ENCODE assay signal across 1 cellular context in the genomic region with DNA sequence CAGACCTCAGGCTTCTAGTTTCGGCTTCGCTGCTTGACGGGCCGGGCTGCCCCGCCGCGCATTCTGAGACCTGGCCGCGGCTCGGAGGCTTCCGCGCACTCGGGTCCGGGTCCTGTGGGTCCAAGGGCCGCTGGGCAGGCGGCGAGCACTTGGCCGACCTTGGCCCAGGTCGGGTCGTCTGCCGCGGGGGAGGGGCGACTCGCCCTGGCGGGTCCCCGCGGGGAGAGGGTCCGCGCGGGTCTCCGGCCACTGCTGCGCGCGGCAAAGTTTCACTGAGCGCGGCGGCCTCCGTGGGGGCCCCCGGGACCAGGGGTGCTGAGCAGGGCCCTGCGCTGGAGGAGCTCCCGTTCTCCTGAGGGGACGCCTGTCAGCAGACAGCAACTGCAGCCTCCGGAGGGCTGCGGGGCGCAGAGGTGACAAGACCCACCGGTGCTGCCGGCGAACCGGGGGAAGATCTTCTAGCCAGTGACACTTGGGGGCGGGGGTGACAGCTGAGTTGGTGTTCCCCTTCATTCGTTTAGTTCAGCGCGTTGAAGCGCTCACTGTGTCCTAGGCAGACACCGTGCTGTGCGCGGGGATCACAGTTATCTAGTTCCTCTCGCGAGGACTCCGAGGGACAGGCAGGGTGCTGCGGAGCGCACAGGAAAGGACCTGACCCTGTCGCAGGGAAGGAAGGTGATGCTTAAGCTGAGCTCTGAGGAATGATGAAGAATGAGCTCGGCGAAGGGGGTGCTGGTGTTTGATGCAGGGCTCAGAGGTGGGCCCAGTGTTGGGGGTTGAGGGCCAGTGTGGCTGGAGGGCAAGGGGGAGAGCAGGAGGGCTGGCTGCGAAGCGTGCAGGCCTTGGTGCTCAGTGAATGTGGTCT.
TF ChIP-seq lines count a peak whose summit lies in the region.

No MANE protein-coding gene starts in this region.

TF ChIP-seq in K562, 482 proteins besides CTCF, POLR2A, EP300 and RAD21 (continues in another document):
- TF ChIP-seq TCFL5 (CRISPR knock-in tag; conservative IDR thresholded peaks at IDR 0.05) = no peak
- peak; percentile 57 for TF ChIP-seq BRD9 (IDR thresholded peaks at IDR 0.05; ENCODE audit: low read depth, partially characterized antibody)
- peak in 1 of 2 experiments; percentile 80; a peak in 2 of 4 replicates for TF ChIP-seq HDAC1 (IDR thresholded peaks at IDR 0.05)
- peak; percentile 91 for TF ChIP-seq CHD2 (IDR thresholded peaks at IDR 0.05; ENCODE audit: low read depth, low read length)
- TF ChIP-seq, protein P1, sequence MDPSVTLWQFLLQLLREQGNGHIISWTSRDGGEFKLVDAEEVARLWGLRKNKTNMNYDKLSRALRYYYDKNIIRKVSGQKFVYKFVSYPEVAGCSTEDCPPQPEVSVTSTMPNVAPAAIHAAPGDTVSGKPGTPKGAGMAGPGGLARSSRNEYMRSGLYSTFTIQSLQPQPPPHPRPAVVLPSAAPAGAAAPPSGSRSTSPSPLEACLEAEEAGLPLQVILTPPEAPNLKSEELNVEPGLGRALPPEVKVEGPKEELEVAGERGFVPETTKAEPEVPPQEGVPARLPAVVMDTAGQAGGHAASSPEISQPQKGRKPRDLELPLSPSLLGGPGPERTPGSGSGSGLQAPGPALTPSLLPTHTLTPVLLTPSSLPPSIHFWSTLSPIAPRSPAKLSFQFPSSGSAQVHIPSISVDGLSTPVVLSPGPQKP (CRISPR knock-in tag; IDR thresholded peaks at IDR 0.05) = no peak
- TF ChIP-seq NR1H2 (CRISPR knock-in tag; IDR thresholded peaks at IDR 0.05) = peak; percentile 70; the same call in 1 of the 2 replicates
- TF ChIP-seq MAFF (IDR thresholded peaks at IDR 0.05; ENCODE audit: low read length) = no peak
- no peak for TF ChIP-seq BCOR (IDR thresholded peaks at IDR 0.05)
- TF ChIP-seq ELF4 (CRISPR knock-in tag; IDR thresholded peaks at IDR 0.05) = peak; percentile 82
- no peak for TF ChIP-seq RBM15 (IDR thresholded peaks at IDR 0.05; ENCODE audit: insufficient read depth, low read length)
- no peak for TF ChIP-seq ADNP (tag; IDR thresholded peaks at IDR 0.05)
- TF ChIP-seq, protein P2, sequence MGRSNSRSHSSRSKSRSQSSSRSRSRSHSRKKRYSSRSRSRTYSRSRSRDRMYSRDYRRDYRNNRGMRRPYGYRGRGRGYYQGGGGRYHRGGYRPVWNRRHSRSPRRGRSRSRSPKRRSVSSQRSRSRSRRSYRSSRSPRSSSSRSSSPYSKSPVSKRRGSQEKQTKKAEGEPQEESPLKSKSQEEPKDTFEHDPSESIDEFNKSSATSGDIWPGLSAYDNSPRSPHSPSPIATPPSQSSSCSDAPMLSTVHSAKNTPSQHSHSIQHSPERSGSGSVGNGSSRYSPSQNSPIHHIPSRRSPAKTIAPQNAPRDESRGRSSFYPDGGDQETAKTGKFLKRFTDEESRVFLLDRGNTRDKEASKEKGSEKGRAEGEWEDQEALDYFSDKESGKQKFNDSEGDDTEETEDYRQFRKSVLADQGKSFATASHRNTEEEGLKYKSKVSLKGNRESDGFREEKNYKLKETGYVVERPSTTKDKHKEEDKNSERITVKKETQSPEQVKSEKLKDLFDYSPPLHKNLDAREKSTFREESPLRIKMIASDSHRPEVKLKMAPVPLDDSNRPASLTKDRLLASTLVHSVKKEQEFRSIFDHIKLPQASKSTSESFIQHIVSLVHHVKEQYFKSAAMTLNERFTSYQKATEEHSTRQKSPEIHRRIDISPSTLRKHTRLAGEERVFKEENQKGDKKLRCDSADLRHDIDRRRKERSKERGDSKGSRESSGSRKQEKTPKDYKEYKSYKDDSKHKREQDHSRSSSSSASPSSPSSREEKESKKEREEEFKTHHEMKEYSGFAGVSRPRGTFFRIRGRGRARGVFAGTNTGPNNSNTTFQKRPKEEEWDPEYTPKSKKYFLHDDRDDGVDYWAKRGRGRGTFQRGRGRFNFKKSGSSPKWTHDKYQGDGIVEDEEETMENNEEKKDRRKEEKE (IDR thresholded peaks at IDR 0.05; ENCODE audit: borderline replicate concordance in 1 of 2, control insufficient read depth in 1 of 2, low read depth in 2 of 2, low read length in 1 of 2) = no peak
- TF ChIP-seq U2AF1 (optimal IDR thresholded peaks at IDR 0.05; ENCODE audit: low read depth, low read length) = peak; percentile 72
- no peak for TF ChIP-seq KLF13 (tag; IDR thresholded peaks at IDR 0.05; ENCODE audit: borderline replicate concordance, low read depth)
- TF ChIP-seq ILF3 (IDR thresholded peaks at IDR 0.05; ENCODE audit: borderline replicate concordance) = peak; percentile 62; the same call in 1 of the 2 replicates
- no peak for TF ChIP-seq FIP1L1 (IDR thresholded peaks at IDR 0.05; ENCODE audit: low read depth, low read length, poor library complexity, severe bottlenecking)
- TF ChIP-seq CXXC5 (CRISPR knock-in tag; IDR thresholded peaks at IDR 0.05) = peak; percentile 49
- TF ChIP-seq RB1 (IDR thresholded peaks at IDR 0.05; ENCODE audit: low read depth) = peak; percentile 14; the same call in 1 of the 2 replicates
- TF ChIP-seq NFYB (IDR thresholded peaks at IDR 0.05; ENCODE audit: extremely low read depth, insufficient read length) = no peak
- no peak for TF ChIP-seq ZNF124 (CRISPR knock-in tag; IDR thresholded peaks at IDR 0.05)
- TF ChIP-seq, protein P3, sequence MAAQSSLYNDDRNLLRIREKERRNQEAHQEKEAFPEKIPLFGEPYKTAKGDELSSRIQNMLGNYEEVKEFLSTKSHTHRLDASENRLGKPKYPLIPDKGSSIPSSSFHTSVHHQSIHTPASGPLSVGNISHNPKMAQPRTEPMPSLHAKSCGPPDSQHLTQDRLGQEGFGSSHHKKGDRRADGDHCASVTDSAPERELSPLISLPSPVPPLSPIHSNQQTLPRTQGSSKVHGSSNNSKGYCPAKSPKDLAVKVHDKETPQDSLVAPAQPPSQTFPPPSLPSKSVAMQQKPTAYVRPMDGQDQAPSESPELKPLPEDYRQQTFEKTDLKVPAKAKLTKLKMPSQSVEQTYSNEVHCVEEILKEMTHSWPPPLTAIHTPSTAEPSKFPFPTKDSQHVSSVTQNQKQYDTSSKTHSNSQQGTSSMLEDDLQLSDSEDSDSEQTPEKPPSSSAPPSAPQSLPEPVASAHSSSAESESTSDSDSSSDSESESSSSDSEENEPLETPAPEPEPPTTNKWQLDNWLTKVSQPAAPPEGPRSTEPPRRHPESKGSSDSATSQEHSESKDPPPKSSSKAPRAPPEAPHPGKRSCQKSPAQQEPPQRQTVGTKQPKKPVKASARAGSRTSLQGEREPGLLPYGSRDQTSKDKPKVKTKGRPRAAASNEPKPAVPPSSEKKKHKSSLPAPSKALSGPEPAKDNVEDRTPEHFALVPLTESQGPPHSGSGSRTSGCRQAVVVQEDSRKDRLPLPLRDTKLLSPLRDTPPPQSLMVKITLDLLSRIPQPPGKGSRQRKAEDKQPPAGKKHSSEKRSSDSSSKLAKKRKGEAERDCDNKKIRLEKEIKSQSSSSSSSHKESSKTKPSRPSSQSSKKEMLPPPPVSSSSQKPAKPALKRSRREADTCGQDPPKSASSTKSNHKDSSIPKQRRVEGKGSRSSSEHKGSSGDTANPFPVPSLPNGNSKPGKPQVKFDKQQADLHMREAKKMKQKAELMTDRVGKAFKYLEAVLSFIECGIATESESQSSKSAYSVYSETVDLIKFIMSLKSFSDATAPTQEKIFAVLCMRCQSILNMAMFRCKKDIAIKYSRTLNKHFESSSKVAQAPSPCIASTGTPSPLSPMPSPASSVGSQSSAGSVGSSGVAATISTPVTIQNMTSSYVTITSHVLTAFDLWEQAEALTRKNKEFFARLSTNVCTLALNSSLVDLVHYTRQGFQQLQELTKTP (IDR thresholded peaks at IDR 0.05; ENCODE audit: low read depth in 1 of 2, partially characterized antibody in 2 of 2) = peak in 1 of 2 experiments; percentile 23
- no peak; the same call in 1 of the 2 replicates for TF ChIP-seq GABPA (tag; conservative IDR thresholded peaks at IDR 0.05; ENCODE audit: low read depth)
- TF ChIP-seq NR2C2 (CRISPR knock-in tag; IDR thresholded peaks at IDR 0.05) = no peak
- peak; percentile 61; the same call in 1 of the 2 replicates for TF ChIP-seq NR2C2 (tag; IDR thresholded peaks at IDR 0.05)
- TF ChIP-seq GTF2E2 (tag; IDR thresholded peaks at IDR 0.05) = peak; percentile 54; the same call in 1 of the 2 replicates
- TF ChIP-seq HDAC6 (IDR thresholded peaks at IDR 0.05; ENCODE audit: low read depth, low read length) = 0 out of 2 replicates have a peak, but pooled peaks have one; percentile 67
- peak; percentile 67; the same call in 1 of the 2 replicates for TF ChIP-seq SPI1 (IDR thresholded peaks at IDR 0.05; ENCODE audit: borderline replicate concordance, low read depth, low read length)
- TF ChIP-seq ATF7 (IDR thresholded peaks at IDR 0.05) = no peak
- peak; percentile 20; the same call in 1 of the 2 replicates for TF ChIP-seq CREM (IDR thresholded peaks at IDR 0.05; ENCODE audit: low read depth)
- TF ChIP-seq, protein P4, sequence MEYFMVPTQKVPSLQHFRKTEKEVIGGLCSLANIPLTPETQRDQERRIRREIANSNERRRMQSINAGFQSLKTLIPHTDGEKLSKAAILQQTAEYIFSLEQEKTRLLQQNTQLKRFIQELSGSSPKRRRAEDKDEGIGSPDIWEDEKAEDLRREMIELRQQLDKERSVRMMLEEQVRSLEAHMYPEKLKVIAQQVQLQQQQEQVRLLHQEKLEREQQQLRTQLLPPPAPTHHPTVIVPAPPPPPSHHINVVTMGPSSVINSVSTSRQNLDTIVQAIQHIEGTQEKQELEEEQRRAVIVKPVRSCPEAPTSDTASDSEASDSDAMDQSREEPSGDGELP (CRISPR knock-in tag; IDR thresholded peaks at IDR 0.05; ENCODE audit: borderline replicate concordance) = peak; percentile 62; the same call in 1 of the 2 replicates
- TF ChIP-seq, protein P5, sequence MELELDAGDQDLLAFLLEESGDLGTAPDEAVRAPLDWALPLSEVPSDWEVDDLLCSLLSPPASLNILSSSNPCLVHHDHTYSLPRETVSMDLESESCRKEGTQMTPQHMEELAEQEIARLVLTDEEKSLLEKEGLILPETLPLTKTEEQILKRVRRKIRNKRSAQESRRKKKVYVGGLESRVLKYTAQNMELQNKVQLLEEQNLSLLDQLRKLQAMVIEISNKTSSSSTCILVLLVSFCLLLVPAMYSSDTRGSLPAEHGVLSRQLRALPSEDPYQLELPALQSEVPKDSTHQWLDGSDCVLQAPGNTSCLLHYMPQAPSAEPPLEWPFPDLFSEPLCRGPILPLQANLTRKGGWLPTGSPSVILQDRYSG (tag; conservative IDR thresholded peaks at IDR 0.05; ENCODE audit: low read depth) = 0 out of 2 replicates have a peak, but pooled peaks have one; percentile 41
- TF ChIP-seq PCBP1 (IDR thresholded peaks at IDR 0.05; ENCODE audit: low read depth, low read length, poor library complexity, severe bottlenecking) = peak; percentile 76
- no peak for TF ChIP-seq ZNF146 (CRISPR knock-in tag; IDR thresholded peaks at IDR 0.05; ENCODE audit: unreplicated experiment)
- no peak for TF ChIP-seq CEBPG (CRISPR knock-in tag; IDR thresholded peaks at IDR 0.05)
- no peak for TF ChIP-seq CEBPG (tag; conservative IDR thresholded peaks at IDR 0.05 in 1 of 2, IDR thresholded peaks at IDR 0.05 in 1 of 2)
- TF ChIP-seq HNRNPUL1 (IDR thresholded peaks at IDR 0.05; ENCODE audit: low read length) = peak; percentile 85; the same call in 1 of the 2 replicates
- no peak for TF ChIP-seq POLR2AphosphoS2 (IDR thresholded peaks at IDR 0.05; ENCODE audit: low read length)
- TF ChIP-seq ZC3H8 (IDR thresholded peaks at IDR 0.05) = no peak
- TF ChIP-seq HMG20A (CRISPR knock-in tag; conservative IDR thresholded peaks at IDR 0.05) = no peak
- peak; percentile 54; the same call in 1 of the 2 replicates for TF ChIP-seq PHF21A (IDR thresholded peaks at IDR 0.05; ENCODE audit: borderline replicate concordance, low read depth)
- peak; percentile 64; the same call in 1 of the 2 replicates for TF ChIP-seq L3MBTL2 (IDR thresholded peaks at IDR 0.05)
- TF ChIP-seq ZKSCAN1 (IDR thresholded peaks at IDR 0.05; ENCODE audit: low read depth, low read length) = no peak
- TF ChIP-seq ZNF224 (CRISPR knock-in tag; IDR thresholded peaks at IDR 0.05) = no peak
- TF ChIP-seq POLR2G (IDR thresholded peaks at IDR 0.05; ENCODE audit: low read depth, low read length) = peak; percentile 87
- no peak for TF ChIP-seq KDM2B (CRISPR knock-in tag; IDR thresholded peaks at IDR 0.05)
- peak; percentile 53; the same call in 1 of the 2 replicates for TF ChIP-seq SAFB (IDR thresholded peaks at IDR 0.05; ENCODE audit: borderline replicate concordance, low read depth, low read length)
- TF ChIP-seq ZC3H11A (IDR thresholded peaks at IDR 0.05; ENCODE audit: low read depth, low read length) = no peak
- TF ChIP-seq MYC (IDR thresholded peaks at IDR 0.05; ENCODE audit: low read depth, low read length) = peak; percentile 33; the same call in 1 of the 2 replicates
- no peak for TF ChIP-seq MYC (CRISPR knock-in tag; IDR thresholded peaks at IDR 0.05; ENCODE audit: borderline replicate concordance, low read depth)
- TF ChIP-seq, protein P6, sequence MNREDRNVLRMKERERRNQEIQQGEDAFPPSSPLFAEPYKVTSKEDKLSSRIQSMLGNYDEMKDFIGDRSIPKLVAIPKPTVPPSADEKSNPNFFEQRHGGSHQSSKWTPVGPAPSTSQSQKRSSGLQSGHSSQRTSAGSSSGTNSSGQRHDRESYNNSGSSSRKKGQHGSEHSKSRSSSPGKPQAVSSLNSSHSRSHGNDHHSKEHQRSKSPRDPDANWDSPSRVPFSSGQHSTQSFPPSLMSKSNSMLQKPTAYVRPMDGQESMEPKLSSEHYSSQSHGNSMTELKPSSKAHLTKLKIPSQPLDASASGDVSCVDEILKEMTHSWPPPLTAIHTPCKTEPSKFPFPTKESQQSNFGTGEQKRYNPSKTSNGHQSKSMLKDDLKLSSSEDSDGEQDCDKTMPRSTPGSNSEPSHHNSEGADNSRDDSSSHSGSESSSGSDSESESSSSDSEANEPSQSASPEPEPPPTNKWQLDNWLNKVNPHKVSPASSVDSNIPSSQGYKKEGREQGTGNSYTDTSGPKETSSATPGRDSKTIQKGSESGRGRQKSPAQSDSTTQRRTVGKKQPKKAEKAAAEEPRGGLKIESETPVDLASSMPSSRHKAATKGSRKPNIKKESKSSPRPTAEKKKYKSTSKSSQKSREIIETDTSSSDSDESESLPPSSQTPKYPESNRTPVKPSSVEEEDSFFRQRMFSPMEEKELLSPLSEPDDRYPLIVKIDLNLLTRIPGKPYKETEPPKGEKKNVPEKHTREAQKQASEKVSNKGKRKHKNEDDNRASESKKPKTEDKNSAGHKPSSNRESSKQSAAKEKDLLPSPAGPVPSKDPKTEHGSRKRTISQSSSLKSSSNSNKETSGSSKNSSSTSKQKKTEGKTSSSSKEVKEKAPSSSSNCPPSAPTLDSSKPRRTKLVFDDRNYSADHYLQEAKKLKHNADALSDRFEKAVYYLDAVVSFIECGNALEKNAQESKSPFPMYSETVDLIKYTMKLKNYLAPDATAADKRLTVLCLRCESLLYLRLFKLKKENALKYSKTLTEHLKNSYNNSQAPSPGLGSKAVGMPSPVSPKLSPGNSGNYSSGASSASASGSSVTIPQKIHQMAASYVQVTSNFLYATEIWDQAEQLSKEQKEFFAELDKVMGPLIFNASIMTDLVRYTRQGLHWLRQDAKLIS (CRISPR knock-in tag; IDR thresholded peaks at IDR 0.05) = peak; percentile 12; the same call in 1 of the 2 replicates
- TF ChIP-seq ZNF707 (CRISPR knock-in tag; conservative IDR thresholded peaks at IDR 0.05) = no peak
- no peak for TF ChIP-seq ZNF699 (CRISPR knock-in tag; IDR thresholded peaks at IDR 0.05; ENCODE audit: insufficient replicate concordance)
- no peak for TF ChIP-seq ZNF445 (CRISPR knock-in tag; IDR thresholded peaks at IDR 0.05; ENCODE audit: low read depth)
- TF ChIP-seq IRF2 (CRISPR knock-in tag; IDR thresholded peaks at IDR 0.05) = no peak
- TF ChIP-seq PHF8 (IDR thresholded peaks at IDR 0.05; ENCODE audit: borderline replicate concordance, low read length) = peak; percentile 4; the same call in 1 of the 2 replicates
